Comparison of ENCODE assay signal across 8 cellular contexts in the genomic region with DNA sequence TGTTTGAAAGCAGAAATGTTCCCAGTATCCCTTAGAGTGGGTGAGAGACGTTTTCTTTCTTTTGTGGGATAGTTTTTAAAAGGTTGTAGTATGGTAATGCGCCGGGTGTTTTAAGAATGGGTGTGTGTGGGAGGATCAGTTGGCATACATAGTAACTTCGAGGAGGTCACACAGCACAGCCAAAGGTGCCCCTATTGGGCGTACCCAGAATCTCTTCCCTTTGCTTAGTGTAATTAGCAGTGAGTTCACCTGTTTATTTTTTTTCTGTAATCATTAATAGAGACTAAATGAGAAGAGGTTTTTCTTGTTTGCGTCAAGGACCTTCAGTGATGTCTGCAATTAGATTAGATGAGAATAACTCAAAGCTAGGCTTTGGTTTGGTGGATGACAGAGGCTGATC. TPM values are rescaled to one million over a fixed set of nuclear protein-coding genes. Genes with fewer than 3 reads are reported as not detected.
DNase-seq lines count a peak whose midpoint lies in the region; TF ChIP-seq lines count a peak whose summit lies in the region.

No MANE protein-coding gene starts in this region.

- CTCF ChIA-PET in Caco-2 (lab: Charles Lee) = interaction anchor here (3.3 kb wide), 1 partner anchor 33 kb away, joined by 15 read pairs; no protein-coding TSS in a partner anchor

- POLR2A ChIA-PET in Caco-2 (lab: Charles Lee) = interaction anchor here (1.2 kb wide), 1 partner anchor 42 kb away, joined by 4 read pairs; no protein-coding TSS in a partner anchor

- H3K4me1 ChIP-seq in Caco-2 = peaks cover 8% of the 10 kb centered on the region
- H3K4me1 ChIP-seq in neural progenitor cell = peaks cover 34% of the 10 kb centered on the region

- H3K4me3 Mint-ChIP-seq in Caco-2 (ENCODE audit: unreplicated experiment) (no peak overlapping the region), neural progenitor cell (no peak overlapping the region)

- no peak overlapping the region for H2AFZ ChIP-seq in neural progenitor cell (replicated peaks)

- BruUV-seq in Caco-2 (replicated peaks; lab: Mats Ljungman, UMichigan) = TSS peak; percentile 41

- peaks cover 48% of the 10 kb centered on the region for H4K20me1 ChIP-seq in neural progenitor cell (ENCODE audit: low read depth)

- H3K9me3 ChIP-seq in Caco-2 = no peaks in the 10 kb centered on the region
- H3K9me3 ChIP-seq in neural progenitor cell (ENCODE audit: low read depth) = no peaks in the 10 kb centered on the region

- H3K27me3 ChIP-seq in Caco-2 (replicated peaks; ENCODE audit: control insufficient read depth, insufficient read depth, low read length) (no peaks in the 10 kb centered on the region), neural progenitor cell (no peaks in the 10 kb centered on the region)

- H3K9ac ChIP-seq in neural progenitor cell = peak overlapping the region; percentile 42

- H3K4me1 Mint-ChIP-seq in Caco-2 (ENCODE audit: low read depth, unreplicated experiment) (peaks cover 15% of the 10 kb centered on the region), neural progenitor cell (peaks cover 20% of the 10 kb centered on the region)

- H3K79me2 ChIP-seq in neural progenitor cell (ENCODE audit: low read depth) = peaks cover 60% of the 10 kb centered on the region

- DNase-seq in Caco-2 = no peak
- peak; percentile 41 for DNase-seq in Jurkat, Clone E6-1 (ENCODE audit: low read depth, low spot score)
- DNase-seq in cerebellum (ENCODE audit: low spot score) = peak; percentile 31
- DNase-seq in neural progenitor cell (ENCODE audit: low spot score) = peak; percentile 23
- DNase-seq in hepatic stellate cell (ENCODE audit: low spot score) = no peak
- DNase-seq in midbrain (lab: John Stamatoyannopoulos, UW) = no peak
- DNase-seq in T-helper 1 cell = no peak
- DNase-seq in NCI-H774 (lab: John Stamatoyannopoulos, UW) = no peak

- H3K4me2 ChIP-seq in neural progenitor cell = peak overlapping the region; percentile 94

- intact Hi-C loops in Caco-2 (cut with micrococcal nuclease; ENCODE audit: unreplicated experiment) = no loop called here

- no peaks in the 10 kb centered on the region for H3K9me3 Mint-ChIP-seq in Caco-2 (ENCODE audit: unreplicated experiment)
- no peaks in the 10 kb centered on the region for H3K9me3 Mint-ChIP-seq in neural progenitor cell

- H3K4me3 ChIP-seq in Caco-2 (ENCODE audit: low read depth, low read length) (peak overlapping the region; percentile 89), neural progenitor cell (peak overlapping the region; percentile 72)
- peak overlapping the region; percentile 94 for H3K4me3 ChIP-seq in Jurkat, Clone E6-1 (ENCODE audit: low read length)

- no peak for TF ChIP-seq CTCF in Caco-2 (IDR thresholded peaks at IDR 0.05; ENCODE audit: insufficient read depth in 1 of 2, low read depth in 1 of 2, low read length in 1 of 2, severe bottlenecking in 1 of 2, unreplicated experiment in 1 of 2)
- TF ChIP-seq CTCF in neural progenitor cell (IDR thresholded peaks at IDR 0.05) = no peak

- no peak overlapping the region for H3K27ac Mint-ChIP-seq in Caco-2 (ENCODE audit: unreplicated experiment)
- peak overlapping the region; percentile 35 for H3K27ac Mint-ChIP-seq in neural progenitor cell

- H3K36me3 ChIP-seq in Caco-2 (ENCODE audit: control insufficient read depth, insufficient read depth, low read length) (no peaks in the 10 kb centered on the region), neural progenitor cell (peaks cover 2% of the 10 kb centered on the region)

- H3K27ac ChIP-seq in neural progenitor cell = no peak overlapping the region

- no peaks in the 10 kb centered on the region for H3K27me3 Mint-ChIP-seq in Caco-2 (ENCODE audit: insufficient read depth, unreplicated experiment)
- no peaks in the 10 kb centered on the region for H3K27me3 Mint-ChIP-seq in neural progenitor cell (ENCODE audit: insufficient read depth, low read depth)

- H3K36me3 Mint-ChIP-seq in Caco-2 (ENCODE audit: insufficient read depth, unreplicated experiment) = peaks cover 24% of the 10 kb centered on the region
- H3K36me3 Mint-ChIP-seq in neural progenitor cell = peaks cover 9% of the 10 kb centered on the region

- H3F3A ChIP-seq in neural progenitor cell (ENCODE audit: low read depth) = peaks cover 14% of the 10 kb centered on the region

RNA-seq across cellular contexts. Expression of gene PLEKHA8, which starts 1.5 kb away (rescaled TPM):
- 32.5 and 34.1 TPM in 2 replicates for total RNA-seq in Caco-2 (2022)
- polyA plus RNA-seq in Jurkat, Clone E6-1 (2012; ENCODE audit: insufficient read depth, insufficient read length) = 25.2 TPM
- total RNA-seq in cerebellum = 32.5 TPM
- 53.5 and 62.7 TPM in 2 replicates for total RNA-seq in neural progenitor cell (ENCODE audit: low replicate concordance)

RNA-seq across cellular contexts. Expression of gene FKBP14, which starts 3.2 kb away (rescaled TPM):
- total RNA-seq in Caco-2 (2022) (17.5 and 20.3 TPM in 2 replicates), cerebellum (15.1 TPM), neural progenitor cell (ENCODE audit: low replicate concordance) (4.0 and 4.5 TPM in 2 replicates)
- 7.3 TPM for polyA plus RNA-seq in Jurkat, Clone E6-1 (2012; ENCODE audit: insufficient read depth, insufficient read length)

RNA-seq across cellular contexts. Expression of gene SCRN1, which starts 40.1 kb away (rescaled TPM):
- 90.2 and 92.9 TPM in 2 replicates for total RNA-seq in Caco-2 (2022)
- 29.6 TPM for polyA plus RNA-seq in Jurkat, Clone E6-1 (2012; ENCODE audit: insufficient read depth, insufficient read length)
- total RNA-seq in cerebellum = 96.3 TPM
- total RNA-seq in neural progenitor cell (ENCODE audit: low replicate concordance) = 95.9 and 106 TPM in 2 replicates

Comparison
In these comparisons a context has a peak if more than half of its experiments do, and no peak if none do; other contexts are left out.
1. DNase-seq: peak in Jurkat, Clone E6-1 (single experiment), cerebellum (single experiment) and neural progenitor cell (single experiment); none in Caco-2 (0 of 2), hepatic stellate cell (single experiment), midbrain (single experiment), T-helper 1 cell (0 of 5) and NCI-H774 (single experiment).
2. Peak in every context shown above with its lines, with median percentiles within 50 percentile points of each other: H3K4me3 ChIP-seq.